27 cellular contexts compared by ENCODE assay signal in the genomic region with DNA sequence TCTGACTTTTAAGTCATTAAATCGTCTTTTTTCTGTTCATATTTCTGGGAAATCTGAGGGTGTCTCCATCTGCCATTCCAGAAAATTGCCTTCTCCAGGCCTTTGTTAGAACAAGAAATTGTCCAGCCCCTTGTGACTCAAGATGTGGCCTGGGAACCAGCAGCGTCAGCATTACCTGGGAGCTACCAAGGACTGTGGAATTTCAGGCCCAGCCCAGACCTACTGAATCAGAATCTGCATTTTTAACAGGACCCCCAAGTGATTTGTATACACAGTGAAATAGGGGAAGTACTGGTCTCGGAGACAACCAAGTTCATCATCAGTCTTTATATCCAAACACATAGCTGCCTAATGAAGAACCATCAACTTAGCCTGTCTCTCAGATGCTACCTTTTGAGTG. TPM values are rescaled to one million over a fixed set of nuclear protein-coding genes. Genes with fewer than 3 reads are reported as not detected.
DNase-seq lines count a peak whose midpoint lies in the region; ATAC-seq, FAIRE-seq and TF ChIP-seq lines count a peak whose summit lies in the region.
"Had no signal": no experiment of that assay in that cellular context is flagged by ENCODE, and none has a peak within 500 bp of the region (broad histone marks: within the 10 kb centered on the region; RNA-seq: fewer than 3 reads in every experiment).

No MANE protein-coding gene starts in this region.

- peaks cover 4% of the 10 kb centered on the region for H3K27me3 Mint-ChIP-seq in GM23338 (ENCODE audit: insufficient read depth, low read depth, poor library complexity)

- FAIRE-seq in bronchial epithelial cell (lab: Jason Lieb, UNC) (no peak), urothelium cell line (lab: Jason Lieb, UNC) (peak; percentile 32)
- FAIRE-seq: A549, D721Med, GM12878, GM18507, H54 had no signal

- peaks cover 7% of the 10 kb centered on the region; the same call in 1 of the 2 replicates for H3K9me2 ChIP-seq in GM23338 (ENCODE audit: insufficient read depth)

- H3K27me3 ChIP-seq in GM23338 (ENCODE audit: insufficient read depth) (no peaks in the 10 kb centered on the region), bronchial epithelial cell (ENCODE audit: control insufficient read depth, insufficient read depth, low read length) (no peaks in the 10 kb centered on the region)
- H3K27me3 ChIP-seq: BLaER1 treated with 17β-estradiol and CSF1 and Interleukin-3, amounts not matched to agents 10 nM and 100 nM had no signal

- no peak overlapping the region for H3K4me3 Mint-ChIP-seq in GM23338
- H3K4me3 Mint-ChIP-seq: CD14-positive monocyte; CD4-positive, alpha-beta T cell; HFFc6 had no signal

- H3K79me2 ChIP-seq in GM23338 (replicated peaks; ENCODE audit: insufficient read depth), result no peaks in the 10 kb centered on the region

- H3K4me3 ChIP-seq in GM23338 (no peak overlapping the region), bronchial epithelial cell (ENCODE audit: low read depth, low read length) (no peak overlapping the region), epithelial cell of esophagus (ENCODE audit: low read length) (no peak overlapping the region)
- H3K4me3 ChIP-seq: A549; BLaER1 treated with 17β-estradiol and CSF1 and Interleukin-3, amounts not matched to agents 10 nM and 100 nM; GM12878; GM23248; HAP-1 had no signal

- TF ChIP-seq CTCF in GM23338 (conservative IDR thresholded peaks at IDR 0.05; ENCODE audit: low read depth in 2 of 2) (no peak), bronchial epithelial cell (IDR thresholded peaks at IDR 0.05; ENCODE audit: insufficient read depth, low read length, severe bottlenecking) (no peak), epithelial cell of esophagus (IDR thresholded peaks at IDR 0.05; ENCODE audit: insufficient read depth, low read depth, low read length, missing control alignments) (no peak)

- H3K27ac Mint-ChIP-seq in GM23338, result 0 out of 2 replicates have a peak overlapping the region, but pooled peaks have one; percentile 19
- H3K27ac Mint-ChIP-seq: CD14-positive monocyte; CD4-positive, alpha-beta T cell; CD8-positive, alpha-beta memory T cell; HFFc6 had no signal

- no peak overlapping the region for H3K27ac ChIP-seq in GM23338 (ENCODE audit: low read depth)
- H3K27ac ChIP-seq: A549, GM23248 had no signal

- peak overlapping the region; percentile 4; the same call in 1 of the 2 replicates for H2AFZ ChIP-seq in GM23338
- H2AFZ ChIP-seq: GM23248 had no signal

- H3K36me3 ChIP-seq in GM23338 (ENCODE audit: insufficient read depth) (no peaks in the 10 kb centered on the region), bronchial epithelial cell (ENCODE audit: control insufficient read depth, insufficient read depth, low read length) (no peaks in the 10 kb centered on the region)
- H3K36me3 ChIP-seq: BE2C; BLaER1 treated with 17β-estradiol and CSF1 and Interleukin-3, amounts not matched to agents 10 nM and 100 nM; HAP-1 had no signal

- no peaks in the 10 kb centered on the region for H3F3A ChIP-seq in GM23338 (replicated peaks; ENCODE audit: low read depth)

- DNase-seq in GM23338 (ENCODE audit: low spot score) (peak; percentile 21), bronchial epithelial cell (ENCODE audit: low read depth) (peak; percentile 18), epithelial cell of esophagus (ENCODE audit: low read depth) (peak; percentile 43), urothelium cell line (ENCODE audit: low spot score) (no peak), NCI-H1105 (lab: John Stamatoyannopoulos, UW) (no peak), activated gamma-delta T cell (lab: John Stamatoyannopoulos, UW) (no peak)
- DNase-seq: 8988T; ACHN; AML-193; BE2C; CD4-positive, alpha-beta T cell; CD8-positive, alpha-beta memory T cell; DMS 273 treated with DMSO at 0.1 percent for 48 hours; DMS79; EL; GDM1; GM23248; HFFc6 had no signal

- no peak overlapping the region for H3K4me2 ChIP-seq in GM23338
- H3K4me2 ChIP-seq: A549 had no signal

- peaks cover 11% of the 10 kb centered on the region; the same call in 2 of the 3 replicates for H3K4me1 Mint-ChIP-seq in GM23338
- H3K4me1 Mint-ChIP-seq: CD14-positive monocyte had no signal

- H3K4me1 ChIP-seq in GM23338 (ENCODE audit: insufficient read depth), result peaks cover 7% of the 10 kb centered on the region
- H3K4me1 ChIP-seq: A549, BE2C, HAP-1 had no signal

- H4K20me1 ChIP-seq in GM23338 (replicated peaks; ENCODE audit: insufficient read depth), result no peaks in the 10 kb centered on the region
- H4K20me1 ChIP-seq: BLaER1 treated with 17β-estradiol and CSF1 and Interleukin-3, amounts not matched to agents 10 nM and 100 nM had no signal

- no peaks in the 10 kb centered on the region for H3K36me3 Mint-ChIP-seq in GM23338 (ENCODE audit: low read depth)
- H3K36me3 Mint-ChIP-seq: CD14-positive monocyte; CD8-positive, alpha-beta memory T cell had no signal

- peak; percentile 56; the same call in 2 of the 3 replicates for ATAC-seq in GM23338
- ATAC-seq in GM18868 (IDR thresholded peaks at IDR 0.05; ENCODE audit: unreplicated experiment), result no peak
- ATAC-seq: A549, GM12878 had no signal

- H3K9me3 Mint-ChIP-seq in GM23338, result no peaks in the 10 kb centered on the region
- H3K9me3 Mint-ChIP-seq: CD4-positive, alpha-beta T cell; CD8-positive, alpha-beta memory T cell; HFFc6 had no signal

TF ChIP-seq in GM23338, 12 proteins besides CTCF, POLR2A, EP300 and RAD21 (continues in another document):
- TF ChIP-seq JUNB (IDR thresholded peaks at IDR 0.05; ENCODE audit: unreplicated experiment), result no peak
- TF ChIP-seq, protein P1, sequence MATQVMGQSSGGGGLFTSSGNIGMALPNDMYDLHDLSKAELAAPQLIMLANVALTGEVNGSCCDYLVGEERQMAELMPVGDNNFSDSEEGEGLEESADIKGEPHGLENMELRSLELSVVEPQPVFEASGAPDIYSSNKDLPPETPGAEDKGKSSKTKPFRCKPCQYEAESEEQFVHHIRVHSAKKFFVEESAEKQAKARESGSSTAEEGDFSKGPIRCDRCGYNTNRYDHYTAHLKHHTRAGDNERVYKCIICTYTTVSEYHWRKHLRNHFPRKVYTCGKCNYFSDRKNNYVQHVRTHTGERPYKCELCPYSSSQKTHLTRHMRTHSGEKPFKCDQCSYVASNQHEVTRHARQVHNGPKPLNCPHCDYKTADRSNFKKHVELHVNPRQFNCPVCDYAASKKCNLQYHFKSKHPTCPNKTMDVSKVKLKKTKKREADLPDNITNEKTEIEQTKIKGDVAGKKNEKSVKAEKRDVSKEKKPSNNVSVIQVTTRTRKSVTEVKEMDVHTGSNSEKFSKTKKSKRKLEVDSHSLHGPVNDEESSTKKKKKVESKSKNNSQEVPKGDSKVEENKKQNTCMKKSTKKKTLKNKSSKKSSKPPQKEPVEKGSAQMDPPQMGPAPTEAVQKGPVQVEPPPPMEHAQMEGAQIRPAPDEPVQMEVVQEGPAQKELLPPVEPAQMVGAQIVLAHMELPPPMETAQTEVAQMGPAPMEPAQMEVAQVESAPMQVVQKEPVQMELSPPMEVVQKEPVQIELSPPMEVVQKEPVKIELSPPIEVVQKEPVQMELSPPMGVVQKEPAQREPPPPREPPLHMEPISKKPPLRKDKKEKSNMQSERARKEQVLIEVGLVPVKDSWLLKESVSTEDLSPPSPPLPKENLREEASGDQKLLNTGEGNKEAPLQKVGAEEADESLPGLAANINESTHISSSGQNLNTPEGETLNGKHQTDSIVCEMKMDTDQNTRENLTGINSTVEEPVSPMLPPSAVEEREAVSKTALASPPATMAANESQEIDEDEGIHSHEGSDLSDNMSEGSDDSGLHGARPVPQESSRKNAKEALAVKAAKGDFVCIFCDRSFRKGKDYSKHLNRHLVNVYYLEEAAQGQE (IDR thresholded peaks at IDR 0.05; ENCODE audit: unreplicated experiment), result no peak
- TF ChIP-seq POLR2AphosphoS5 (IDR thresholded peaks at IDR 0.05; ENCODE audit: low read depth), result no peak

RNA-seq across cellular contexts. Expression of a gene that starts 21.3 kb away (rescaled TPM):
- not detected in 2 replicates for total RNA-seq in GM23338 (2014; rRNA removed; shearing (Covaris generic))
- not detected in 2 replicates for polyA plus RNA-seq in GM23338 (2016; fragmentation: Nextera tagmentation; extraction: Ambion mirVana)
- total RNA-seq in bronchial epithelial cell, result not detected in 2 replicates
- total RNA-seq: CD4-positive, alpha-beta T cell; CD8-positive, alpha-beta memory T cell; GM12878; GM23248; HFFc6 had no signal
- polyA plus RNA-seq: A549; CD14-positive monocyte; CD8-positive, alpha-beta memory T cell; GM12878; GM23248 had no signal

Comparison
In these comparisons a context has a peak if more than half of its experiments do, and no peak if none do; other contexts are left out.
1. DNase-seq: peak in GM23338 (single experiment), bronchial epithelial cell (single experiment) and epithelial cell of esophagus (single experiment); none in urothelium cell line (single experiment), NCI-H1105 (single experiment) and activated gamma-delta T cell (single experiment).